Comparison of ENCODE assay signal across 1 cellular context in the genomic region with DNA sequence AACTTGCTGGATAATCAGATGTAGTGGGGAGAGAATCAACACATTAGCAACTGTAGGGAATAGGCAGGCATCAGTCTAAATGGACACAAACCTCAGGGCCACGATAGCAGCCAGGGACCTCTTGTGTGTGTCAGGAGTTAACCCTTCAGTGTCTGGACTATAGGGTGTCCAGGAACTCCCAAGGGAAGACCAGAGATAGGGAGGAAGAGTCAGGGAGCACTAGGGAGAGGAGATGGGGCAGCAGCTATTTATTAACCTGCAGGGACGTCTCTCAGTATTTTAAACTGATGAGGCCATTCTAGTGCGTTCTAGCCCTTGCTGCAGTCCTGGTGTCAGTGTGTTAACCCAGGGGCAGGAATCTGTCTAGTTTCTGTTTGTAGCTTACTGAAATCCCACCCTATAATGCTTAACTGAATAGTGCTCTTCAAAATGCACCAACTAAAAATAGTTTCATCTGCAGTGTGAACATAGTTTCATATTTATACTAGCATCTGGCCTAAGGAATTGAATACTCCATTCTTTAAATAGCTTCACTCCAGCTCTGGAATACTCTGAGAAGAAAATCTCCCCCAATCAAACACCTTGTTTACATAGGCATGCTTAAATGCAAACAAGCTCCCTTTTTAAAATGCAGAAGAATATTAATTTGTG.
TF ChIP-seq lines count a peak whose summit lies in the region.

No MANE protein-coding gene starts in this region.

TF ChIP-seq in H1, 55 proteins besides CTCF, POLR2A, EP300 and RAD21 (continued from another document):
- TF ChIP-seq GABPA (IDR thresholded peaks at IDR 0.05; ENCODE audit: borderline replicate concordance, insufficient read depth, low read length) (no peak), FOSL1 (IDR thresholded peaks at IDR 0.05; ENCODE audit: insufficient read depth, low read depth, low read length) (no peak)
